In the genomic region with DNA sequence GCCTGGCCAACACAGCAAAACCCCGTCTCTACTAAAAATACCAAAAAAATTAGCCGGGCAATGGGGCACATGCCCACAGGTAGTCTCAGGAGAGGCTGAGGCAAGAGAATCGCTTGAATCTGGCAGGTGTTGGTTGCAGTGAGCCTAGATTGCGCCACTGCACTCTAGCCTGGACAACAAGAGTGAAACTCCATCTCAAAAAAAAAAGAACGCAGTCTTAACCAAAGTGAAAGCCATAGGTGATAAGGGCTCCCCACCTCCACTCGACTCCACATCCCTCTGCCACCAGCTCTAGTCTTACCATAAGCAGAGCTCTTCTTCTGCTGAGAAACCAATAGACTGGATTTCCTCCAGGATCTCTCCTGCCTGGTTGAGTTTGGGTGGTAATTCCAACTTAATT, we compare ENCODE assay signal across 34 cellular contexts.
"Had no signal": no experiment of that assay in that cellular context is flagged by ENCODE, and none has a peak within 500 bp of the region (broad histone marks: within the 10 kb centered on the region; RNA-seq: fewer than 3 reads in every experiment).

No MANE protein-coding gene starts in this region.

- H3K27ac ChIP-seq: KMS-11 had no signal

- H3K9ac ChIP-seq: KMS-11 had no signal

- H3K4me3 ChIP-seq: MG63 had no signal

- H3K36me3 ChIP-seq: MG63 had no signal

- H3K4me2 ChIP-seq: KMS-11 had no signal

- DNase-seq: Karpas-422, Kasumi-1, MG63, MV-4-11, NCI-H1048, NCI-H1092, NCI-H1092 treated with DMSO at 0.1 percent for 48 hours, NCI-H1105, NCI-H1105 treated with DMSO at 0.1 percent for 48 hours, NCI-H1417, NCI-H1417 treated with DMSO at 0.1 percent for 48 hours, NCI-H1436, NCI-H1436 treated with DMSO at 0.1 percent for 48 hours, NCI-H146, NCI-H1694, NCI-H1694 treated with DMSO at 0.1 percent for 48 hours, NCI-H187, NCI-H187 treated with DMSO at 0.1 percent for 48 hours, NCI-H1930, NCI-H2029, NCI-H2029 treated with DMSO at 0.1 percent for 48 hours, NCI-H2081, NCI-H2081 treated with DMSO at 0.1 percent for 48 hours, NCI-H2107, NCI-H2171, NCI-H2171 treated with DMSO at 0.1 percent for 48 hours, NCI-H2227 treated with DMSO at 0.1 percent for 48 hours, NCI-H226, NCI-H345, NCI-H446, NCI-H446 treated with DMSO at 0.1 percent for 48 hours, NCI-H510A, NCI-H510A treated with DMSO at 0.1 percent for 48 hours had no signal

- H3K9me3 ChIP-seq: MG63 had no signal

- H3K27me3 ChIP-seq: MG63 had no signal
